19 cellular contexts compared by ENCODE assay signal in the genomic region with DNA sequence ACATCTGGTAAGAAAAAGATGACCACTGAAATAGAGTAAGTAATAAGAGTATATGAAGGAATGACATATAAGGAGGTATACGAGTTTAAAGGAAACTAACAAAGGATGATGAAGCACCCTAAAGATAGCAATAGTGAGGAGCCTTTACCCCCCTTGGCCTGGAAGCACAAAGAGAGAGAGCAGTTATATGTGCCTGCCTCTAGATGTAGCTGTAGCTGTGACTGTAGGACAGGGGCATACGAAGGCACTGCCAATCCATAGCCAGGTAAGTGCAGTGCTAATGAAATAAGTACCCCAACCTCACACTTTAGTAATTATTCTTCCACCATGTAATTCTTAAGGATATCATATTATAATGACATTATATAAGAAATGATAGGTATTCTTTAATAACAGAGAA.
DNase-seq lines count a peak whose midpoint lies in the region; ATAC-seq, FAIRE-seq and TF ChIP-seq lines count a peak whose summit lies in the region.
"Had no signal": no experiment of that assay in that cellular context is flagged by ENCODE, and none has a peak within 500 bp of the region (broad histone marks: within the 10 kb centered on the region; RNA-seq: fewer than 3 reads in every experiment).

No MANE protein-coding gene starts in this region.

- CTCF ChIA-PET in PC-3 (lab: Charles Lee) = no interaction called here

- 0 out of 2 replicates have a peak, but pooled peaks have one; percentile 35 for ATAC-seq in PC-3
- ATAC-seq in HG03159 (IDR thresholded peaks at IDR 0.05; ENCODE audit: unreplicated experiment) = no peak
- ATAC-seq: activated CD8-positive, alpha-beta T cell treated with anti-CD3 and anti-CD28 coated beads for 36 hours; K562 had no signal

- H4K20me1 ChIP-seq in PC-3 (ENCODE audit: low read length) = no peaks in the 10 kb centered on the region
- no peaks in the 10 kb centered on the region for H4K20me1 ChIP-seq in keratinocyte (ENCODE audit: control insufficient read depth, extremely low read depth, insufficient read depth, low read length)

- H3K9me1 ChIP-seq in keratinocyte (ENCODE audit: control insufficient read depth, extremely low read depth, insufficient read depth, low read length) = no peaks in the 10 kb centered on the region

- intact Hi-C loops in PC-3 (cut with micrococcal nuclease) = no loop called here
- intact Hi-C loops in esophagus muscularis mucosa (cut with DNase I) = no loop called here

- H3F3A ChIP-seq in PC-3 (ENCODE audit: low read length, unreplicated experiment) = no peaks in the 10 kb centered on the region

- H3K4me3 ChIP-seq in H7 (ENCODE audit: insufficient read depth, low read depth, low read length) (no peak overlapping the region), PC-3 (ENCODE audit: low read length) (no peak overlapping the region), keratinocyte (ENCODE audit: control insufficient read depth in 2 of 3, extremely low read depth in 1 of 3, insufficient read depth in 2 of 3, low read depth in 1 of 3, low read length in 3 of 3) (no peak overlapping the region), esophagus muscularis mucosa (no peak overlapping the region)
- H3K4me3 ChIP-seq: cardiac muscle cell, K562, sigmoid colon had no signal

- H3K9ac ChIP-seq in PC-3 (ENCODE audit: low read length) = no peak overlapping the region
- H3K9ac ChIP-seq in keratinocyte (ENCODE audit: control insufficient read depth, extremely low read depth, insufficient read depth, low read length) = no peak overlapping the region
- H3K9ac ChIP-seq: SK-N-SH had no signal

- H3K9me2 ChIP-seq in PC-3 (replicated peaks; ENCODE audit: low read length) = no peaks in the 10 kb centered on the region
- H3K9me2 ChIP-seq: SK-N-SH had no signal

- H3K4me2 ChIP-seq in PC-3 (ENCODE audit: low read length) (no peak overlapping the region), keratinocyte (ENCODE audit: control insufficient read depth, extremely low read depth, insufficient read depth, low read depth, low read length) (no peak overlapping the region)
- H3K4me2 ChIP-seq: SK-N-SH had no signal

- H2AFZ ChIP-seq in PC-3 (ENCODE audit: low read length) = no peak overlapping the region
- no peak overlapping the region for H2AFZ ChIP-seq in keratinocyte (ENCODE audit: control insufficient read depth, low read length)

- DNase-seq in DMS53 (lab: John Stamatoyannopoulos, UW) = peak; percentile 52
- DNase-seq in H7 = peak; percentile 4
- no peak for DNase-seq in PC-3
- no peak for DNase-seq in keratinocyte (ENCODE audit: low read depth, low spot score)
- no peak for DNase-seq in esophagus muscularis mucosa (ENCODE audit: extremely low spot score)
- no peak for DNase-seq in activated CD4-positive, alpha-beta T cell treated with anti-CD3 and anti-CD28 coated beads for 4 hours
- no peak for DNase-seq in DMS114 treated with DMSO at 0.1 percent for 48 hours (lab: John Stamatoyannopoulos, UW; ENCODE audit: unreplicated experiment)
- DNase-seq: activated CD8-positive, alpha-beta T cell treated with anti-CD3 and anti-CD28 coated beads for 36 hours; GF-D8; hippocampal formation; NCI-H1436 treated with DMSO at 0.1 percent for 48 hours; NCI-H446; sigmoid colon; SK-N-SH; stimulated activated CD4-positive, alpha-beta T cell treated with anti-CD3 and anti-CD28 coated beads, Interleukin-2, amount 100 ng/mL, for 24 hours had no signal

- TF ChIP-seq CTCF in PC-3 (conservative IDR thresholded peaks at IDR 0.05; ENCODE audit: low read depth, low read length) = 0 out of 2 replicates have a peak, but pooled peaks have one; percentile 18
- peak in 2 of 3 experiments; percentile 8 to 31 for TF ChIP-seq CTCF in keratinocyte (optimal IDR thresholded peaks at IDR 0.05 in 1 of 3, IDR thresholded peaks at IDR 0.05 in 1 of 3, conservative IDR thresholded peaks at IDR 0.05 in 1 of 3; ENCODE audit: extremely low read depth in 1 of 3, insufficient read depth in 2 of 3, low read length in 3 of 3)
- TF ChIP-seq CTCF in esophagus muscularis mucosa (IDR thresholded peaks at IDR 0.05) = no peak

- H3K27ac ChIP-seq in PC-3 (ENCODE audit: low read length) (no peak overlapping the region), keratinocyte (ENCODE audit: control insufficient read depth, insufficient read depth, low read length) (no peak overlapping the region), esophagus muscularis mucosa (replicated peaks in 1 of 4) (no peak overlapping the region)
- H3K27ac ChIP-seq: cardiac muscle cell, sigmoid colon had no signal

- BruUV-seq in PC-3 (replicated peaks; lab: Mats Ljungman, UMichigan) = no TSS peak

- H3K79me2 ChIP-seq in PC-3 (ENCODE audit: low read length) (no peaks in the 10 kb centered on the region), keratinocyte (ENCODE audit: control insufficient read depth, insufficient read depth, low read length) (no peaks in the 10 kb centered on the region)

- H3K36me3 ChIP-seq in H7 (replicated peaks; ENCODE audit: control insufficient read depth, insufficient read depth, low read length) (no peaks in the 10 kb centered on the region), PC-3 (ENCODE audit: low read depth, low read length) (no peaks in the 10 kb centered on the region), keratinocyte (ENCODE audit: control insufficient read depth in 2 of 2, extremely low read depth in 1 of 2, insufficient read depth in 2 of 2, low read length in 2 of 2) (no peaks in the 10 kb centered on the region), esophagus muscularis mucosa (no peaks in the 10 kb centered on the region)
- H3K36me3 ChIP-seq: cardiac muscle cell, sigmoid colon had no signal

- H3K9me3 ChIP-seq in PC-3 (ENCODE audit: low read length) (no peaks in the 10 kb centered on the region), keratinocyte (ENCODE audit: control insufficient read depth, low read depth, low read length) (no peaks in the 10 kb centered on the region), esophagus muscularis mucosa (no peaks in the 10 kb centered on the region)
- H3K9me3 ChIP-seq: sigmoid colon, SK-N-SH had no signal

- no peak for TF ChIP-seq EP300 in esophagus muscularis mucosa (IDR thresholded peaks at IDR 0.05)

- dilution Hi-C loops in keratinocyte (cut with MboI; ENCODE audit: extremely low pct_ligation_motif_present, low sequenced_read_pairs) = no loop called here

- TF ChIP-seq POLR2A in esophagus muscularis mucosa (IDR thresholded peaks at IDR 0.05; ENCODE audit: low read depth) = no peak

- H3K27me3 ChIP-seq in H7 (ENCODE audit: control insufficient read depth, insufficient read depth, low read length) (no peaks in the 10 kb centered on the region), PC-3 (ENCODE audit: low read length) (no peaks in the 10 kb centered on the region), keratinocyte (ENCODE audit: control insufficient read depth, extremely low read depth, insufficient read depth, low read length) (no peaks in the 10 kb centered on the region), esophagus muscularis mucosa (no peaks in the 10 kb centered on the region)
- H3K27me3 ChIP-seq: cardiac muscle cell, sigmoid colon had no signal

- WGBS in esophagus muscularis mucosa = 15% methylated on average over 2 of the region's 2 CpGs

- no peak for FAIRE-seq in keratinocyte (lab: Jason Lieb, UNC)
- FAIRE-seq: K562, TTC549 had no signal

- POLR2A ChIA-PET in PC-3 (lab: Charles Lee; ENCODE audit: unreplicated experiment) = no interaction called here

- H3K4me1 ChIP-seq in PC-3 (ENCODE audit: insufficient read depth, low read length) = no peaks in the 10 kb centered on the region
- H3K4me1 ChIP-seq in keratinocyte (ENCODE audit: control insufficient read depth, extremely low read depth, insufficient read depth, low read length) = no peaks in the 10 kb centered on the region
- H3K4me1 ChIP-seq in esophagus muscularis mucosa = no peaks in the 10 kb centered on the region
- H3K4me1 ChIP-seq: sigmoid colon had no signal

Comparison
In these comparisons a context has a peak if more than half of its experiments do, and no peak if none do; other contexts are left out.
1. DNase-seq: peak in DMS53 (single experiment) and H7 (single experiment); none in PC-3 (single experiment), keratinocyte (single experiment), esophagus muscularis mucosa (single experiment), activated CD4-positive, alpha-beta T cell treated with anti-CD3 and anti-CD28 coated beads for 4 hours (0 of 2) and DMS114 treated with DMSO at 0.1 percent for 48 hours (single experiment).
2. CTCF ChIP-seq: peak in PC-3 (single experiment) and keratinocyte (2 of 3); none in esophagus muscularis mucosa (0 of 3).